Comparison of ENCODE assay signal across 1 cellular context in the genomic region with DNA sequence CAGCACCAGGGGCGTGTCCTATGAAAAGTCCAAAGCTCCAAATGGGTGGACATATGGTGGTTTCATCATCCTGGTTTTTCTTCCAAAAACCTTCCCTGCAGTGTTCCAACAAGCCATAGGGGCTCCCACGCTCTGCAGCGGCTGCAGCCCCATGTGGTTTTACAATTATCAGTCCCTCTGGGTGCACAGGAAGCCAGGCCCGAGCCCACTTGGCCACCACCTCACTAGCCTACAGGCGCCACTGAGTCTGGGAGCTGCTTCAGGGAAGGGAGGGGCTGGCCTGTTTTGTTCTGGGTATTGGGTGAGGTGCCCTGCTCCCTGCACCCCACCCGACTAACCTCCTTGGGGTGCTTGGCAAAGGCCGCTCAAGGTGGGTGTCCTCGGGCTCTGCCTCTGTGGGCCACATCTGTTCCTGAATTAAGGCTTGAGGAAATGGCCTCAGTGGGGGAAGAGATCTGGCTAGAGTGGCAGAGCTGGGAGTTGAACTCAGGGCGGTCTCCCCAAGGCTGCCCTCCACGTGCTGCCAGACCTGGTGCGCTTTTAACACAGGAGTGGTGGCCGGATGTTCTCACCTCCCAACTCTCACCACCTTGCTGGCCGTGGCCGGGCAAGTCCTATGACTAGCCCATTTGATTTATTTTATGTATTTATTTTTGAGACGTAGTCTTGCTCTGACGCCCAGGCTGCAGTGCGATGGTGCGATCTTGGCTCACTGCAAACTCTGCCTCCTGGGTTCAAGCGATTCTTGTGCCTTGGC.
TF ChIP-seq lines count a peak whose summit lies in the region.

No MANE protein-coding gene starts in this region.

TF ChIP-seq in HepG2, 621 proteins besides CTCF, POLR2A, EP300 and RAD21:
- TF ChIP-seq SALL1 (CRISPR knock-in tag; IDR thresholded peaks at IDR 0.05) = no peak
- TF ChIP-seq SIN3B (IDR thresholded peaks at IDR 0.05; ENCODE audit: low read length) = no peak
- TF ChIP-seq, protein P1, sequence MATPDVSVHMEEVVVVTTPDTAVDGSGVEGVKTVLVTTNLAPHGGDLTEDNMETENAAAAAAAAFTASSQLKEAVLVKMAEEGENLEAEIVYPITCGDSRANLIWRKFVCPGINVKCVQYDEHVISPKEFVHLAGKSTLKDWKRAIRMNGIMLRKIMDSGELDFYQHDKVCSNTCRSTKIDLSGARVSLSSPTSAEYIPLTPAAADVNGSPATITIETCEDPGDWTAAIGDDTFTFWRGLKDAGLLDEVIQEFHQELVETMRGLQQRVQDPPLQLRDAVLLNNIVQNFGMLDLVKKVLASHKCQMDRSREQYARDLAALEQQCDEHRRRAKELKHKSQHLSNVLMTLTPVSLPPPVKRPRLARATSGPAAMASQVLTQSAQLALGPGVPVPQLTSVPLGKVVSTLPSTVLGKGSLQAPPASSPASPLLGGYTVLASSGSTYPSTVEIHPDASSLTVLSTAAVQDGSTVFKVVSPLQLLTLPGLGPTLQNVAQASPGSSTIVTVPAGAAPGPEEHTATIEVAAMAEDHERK (CRISPR knock-in tag; IDR thresholded peaks at IDR 0.05; ENCODE audit: low read depth) = no peak
- no peak for TF ChIP-seq MIER2 (CRISPR knock-in tag; IDR thresholded peaks at IDR 0.05)
- no peak for TF ChIP-seq ONECUT2 (CRISPR knock-in tag; IDR thresholded peaks at IDR 0.05)
- no peak for TF ChIP-seq MIER3 (CRISPR knock-in tag; IDR thresholded peaks at IDR 0.05; ENCODE audit: borderline replicate concordance)
- TF ChIP-seq, protein P2, sequence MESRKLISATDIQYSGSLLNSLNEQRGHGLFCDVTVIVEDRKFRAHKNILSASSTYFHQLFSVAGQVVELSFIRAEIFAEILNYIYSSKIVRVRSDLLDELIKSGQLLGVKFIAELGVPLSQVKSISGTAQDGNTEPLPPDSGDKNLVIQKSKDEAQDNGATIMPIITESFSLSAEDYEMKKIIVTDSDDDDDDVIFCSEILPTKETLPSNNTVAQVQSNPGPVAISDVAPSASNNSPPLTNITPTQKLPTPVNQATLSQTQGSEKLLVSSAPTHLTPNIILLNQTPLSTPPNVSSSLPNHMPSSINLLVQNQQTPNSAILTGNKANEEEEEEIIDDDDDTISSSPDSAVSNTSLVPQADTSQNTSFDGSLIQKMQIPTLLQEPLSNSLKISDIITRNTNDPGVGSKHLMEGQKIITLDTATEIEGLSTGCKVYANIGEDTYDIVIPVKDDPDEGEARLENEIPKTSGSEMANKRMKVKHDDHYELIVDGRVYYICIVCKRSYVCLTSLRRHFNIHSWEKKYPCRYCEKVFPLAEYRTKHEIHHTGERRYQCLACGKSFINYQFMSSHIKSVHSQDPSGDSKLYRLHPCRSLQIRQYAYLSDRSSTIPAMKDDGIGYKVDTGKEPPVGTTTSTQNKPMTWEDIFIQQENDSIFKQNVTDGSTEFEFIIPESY (CRISPR knock-in tag; IDR thresholded peaks at IDR 0.05) = peak; percentile 30; the same call in 1 of the 2 replicates
- TF ChIP-seq STAG1 (CRISPR knock-in tag; IDR thresholded peaks at IDR 0.05) = peak; percentile 19; the same call in 1 of the 2 replicates
- TF ChIP-seq ARNT (IDR thresholded peaks at IDR 0.05) = no peak
- TF ChIP-seq MAZ (IDR thresholded peaks at IDR 0.05; ENCODE audit: borderline replicate concordance, low read depth, low read length) = no peak
- 0 out of 2 replicates have a peak, but pooled peaks have one; percentile 8 for TF ChIP-seq MAZ (CRISPR knock-in tag; IDR thresholded peaks at IDR 0.05; ENCODE audit: low read depth)
- TF ChIP-seq ATF1 (CRISPR knock-in tag; IDR thresholded peaks at IDR 0.05) = no peak
- TF ChIP-seq, protein P3, sequence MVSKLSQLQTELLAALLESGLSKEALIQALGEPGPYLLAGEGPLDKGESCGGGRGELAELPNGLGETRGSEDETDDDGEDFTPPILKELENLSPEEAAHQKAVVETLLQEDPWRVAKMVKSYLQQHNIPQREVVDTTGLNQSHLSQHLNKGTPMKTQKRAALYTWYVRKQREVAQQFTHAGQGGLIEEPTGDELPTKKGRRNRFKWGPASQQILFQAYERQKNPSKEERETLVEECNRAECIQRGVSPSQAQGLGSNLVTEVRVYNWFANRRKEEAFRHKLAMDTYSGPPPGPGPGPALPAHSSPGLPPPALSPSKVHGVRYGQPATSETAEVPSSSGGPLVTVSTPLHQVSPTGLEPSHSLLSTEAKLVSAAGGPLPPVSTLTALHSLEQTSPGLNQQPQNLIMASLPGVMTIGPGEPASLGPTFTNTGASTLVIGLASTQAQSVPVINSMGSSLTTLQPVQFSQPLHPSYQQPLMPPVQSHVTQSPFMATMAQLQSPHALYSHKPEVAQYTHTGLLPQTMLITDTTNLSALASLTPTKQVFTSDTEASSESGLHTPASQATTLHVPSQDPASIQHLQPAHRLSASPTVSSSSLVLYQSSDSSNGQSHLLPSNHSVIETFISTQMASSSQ (IDR thresholded peaks at IDR 0.05; ENCODE audit: low read depth) = no peak
- TF ChIP-seq, protein P3 (CRISPR knock-in tag; IDR thresholded peaks at IDR 0.05; ENCODE audit: borderline replicate concordance) = no peak
- TF ChIP-seq ZNF44 (CRISPR knock-in tag; IDR thresholded peaks at IDR 0.05) = no peak
- TF ChIP-seq CEBPG (CRISPR knock-in tag; IDR thresholded peaks at IDR 0.05) = peak; percentile 35; the same call in 1 of the 2 replicates
- no peak for TF ChIP-seq ZNF350 (CRISPR knock-in tag; IDR thresholded peaks at IDR 0.05; ENCODE audit: borderline replicate concordance, low read depth)
TF ChIP-seq in HepG2: peak in this region for 4.
